In genomic region chr15:24772709-24773373, GRCh38 we compare ENCODE assay signal across 8 cellular contexts.
A peak's percentile ranks its signal among the peaks of the same experiment; 100 is the strongest.
DNase-seq lines count a peak whose midpoint lies in the region; ATAC-seq and TF ChIP-seq lines count a peak whose summit lies in the region.

No MANE protein-coding gene starts in this region.

- in situ Hi-C loops in transverse colon (cut with MboI; ENCODE audit: low pct_ligation_motif_present in 1 of 4, low pct_unique_long_range_greater_than_20kb in 1 of 4, low sequenced_read_pairs in 3 of 4) = no loop called here
- in situ Hi-C loops in GM13977 (cut with MboI; ENCODE audit: low pct_unique_long_range_greater_than_20kb, low sequenced_read_pairs, unreplicated experiment) = no loop called here

- H3K27me3 ChIP-seq in ascending aorta (no peaks in the 10 kb centered on the region), right cardiac atrium (ENCODE audit: control insufficient read depth, insufficient read depth) (peaks cover 3% of the 10 kb centered on the region), psoas muscle (ENCODE audit: insufficient read depth in 3 of 3, low read length in 2 of 3) (peaks cover 0 to 6% (median 4%) of the 10 kb centered on the region in 3 donors), transverse colon (no peaks in the 10 kb centered on the region)

- TF ChIP-seq CTCF in ascending aorta (IDR thresholded peaks at IDR 0.05) (no peak), psoas muscle (IDR thresholded peaks at IDR 0.05) (no peak), transverse colon (IDR thresholded peaks at IDR 0.05) (no peak), GM13977 (IDR thresholded peaks at IDR 0.05; ENCODE audit: extremely low read depth, insufficient read depth, missing control alignments) (no peak)

- H3K27ac ChIP-seq in ascending aorta = peak overlapping the region; percentile 31 to 61
- H3K27ac ChIP-seq in right cardiac atrium (ENCODE audit: low read length) = no peak overlapping the region
- no peak overlapping the region for H3K27ac ChIP-seq in psoas muscle
- peak overlapping the region in 1 of 4 donors; percentile 2 for H3K27ac ChIP-seq in transverse colon

- ATAC-seq in right cardiac atrium = peak; percentile 95 to 98
- peak; percentile 69 to 94 (median 90) for ATAC-seq in psoas muscle
- no peak for ATAC-seq in HG03025 (IDR thresholded peaks at IDR 0.05; ENCODE audit: low FRiP score, unreplicated experiment)

- no peak for TF ChIP-seq EP300 in transverse colon (IDR thresholded peaks at IDR 0.05; ENCODE audit: low read depth)

- H3K9me3 ChIP-seq in ascending aorta = peaks cover 0 to 12% of the 10 kb centered on the region in 2 donors
- H3K9me3 ChIP-seq in right cardiac atrium (ENCODE audit: control insufficient read depth, low read length) = peaks cover 3% of the 10 kb centered on the region
- peaks cover 2% of the 10 kb centered on the region for H3K9me3 ChIP-seq in psoas muscle
- peaks cover 7 to 13% of the 10 kb centered on the region in 2 donors for H3K9me3 ChIP-seq in transverse colon

- peaks cover 3% of the 10 kb centered on the region for H3K36me3 Mint-ChIP-seq in T-helper 1 cell treated with Interleukin-12 subunit alpha and Interleukin-12 subunit beta and Interleukin-4 antibody, amounts not matched to agents 30 μg/mL and 1 μg/mL, for 36 hours (ENCODE audit: low read depth)

- H3K27me3 Mint-ChIP-seq in T-helper 1 cell treated with Interleukin-12 subunit alpha and Interleukin-12 subunit beta and Interleukin-4 antibody, amounts not matched to agents 30 μg/mL and 1 μg/mL, for 36 hours (ENCODE audit: low read depth) = no peaks in the 10 kb centered on the region

- H3K36me3 ChIP-seq in ascending aorta (no peaks in the 10 kb centered on the region), psoas muscle (ENCODE audit: insufficient read depth in 1 of 2, low read depth in 1 of 2) (no peaks in the 10 kb centered on the region), transverse colon (no peaks in the 10 kb centered on the region)

- H3K4me1 ChIP-seq in ascending aorta (no peaks in the 10 kb centered on the region), right cardiac atrium (ENCODE audit: control insufficient read depth, insufficient read depth, low read length) (no peaks in the 10 kb centered on the region), psoas muscle (no peaks in the 10 kb centered on the region), transverse colon (no peaks in the 10 kb centered on the region)

- peak; percentile 6 for DNase-seq in GM19238 (ENCODE audit: insufficient read length, low spot score)
- peak in 1 of 2 donors; percentile 79 for DNase-seq in ascending aorta (ENCODE audit: low spot score in 2 of 2)
- peak; percentile 71 to 89 (median 88) for DNase-seq in right cardiac atrium
- DNase-seq in psoas muscle = peak; percentile 61 to 82
- peak; percentile 39 for DNase-seq in transverse colon
- DNase-seq in GM13977 (ENCODE audit: low spot score) = no peak

- intact Hi-C loops in ascending aorta (cut with DNase I) = loop anchor here (5.0 to 10.0 kb wide), 3 partner anchors 74 to 1092 kb away; partner anchors contain the start of genes ATP10A, SNRPN and SNURF
- intact Hi-C loops in right cardiac atrium (cut with DNase I) = no loop called here
- intact Hi-C loops in psoas muscle (cut with DNase I) = no loop called here
- intact Hi-C loops in transverse colon (cut with DNase I; ENCODE audit: low total_unique reads) = no loop called here

- peaks cover 41% of the 10 kb centered on the region for H3K9me3 Mint-ChIP-seq in T-helper 1 cell treated with Interleukin-12 subunit alpha and Interleukin-12 subunit beta and Interleukin-4 antibody, amounts not matched to agents 30 μg/mL and 1 μg/mL, for 36 hours

- no peak for TF ChIP-seq POLR2A in transverse colon (IDR thresholded peaks at IDR 0.05)

- peak overlapping the region; percentile 80 for H3K4me3 Mint-ChIP-seq in T-helper 1 cell treated with Interleukin-12 subunit alpha and Interleukin-12 subunit beta and Interleukin-4 antibody, amounts not matched to agents 30 μg/mL and 1 μg/mL, for 36 hours

- peak overlapping the region; percentile 57 for H3K27ac Mint-ChIP-seq in T-helper 1 cell treated with Interleukin-12 subunit alpha and Interleukin-12 subunit beta and Interleukin-4 antibody, amounts not matched to agents 30 μg/mL and 1 μg/mL, for 36 hours

- peaks cover 4% of the 10 kb centered on the region for H3K4me1 Mint-ChIP-seq in T-helper 1 cell treated with Interleukin-12 subunit alpha and Interleukin-12 subunit beta and Interleukin-4 antibody, amounts not matched to agents 30 μg/mL and 1 μg/mL, for 36 hours (ENCODE audit: low read depth)

- H3K4me3 ChIP-seq in ascending aorta (peak overlapping the region; percentile 38 to 62), right cardiac atrium (ENCODE audit: low read length) (peak overlapping the region; percentile 37), psoas muscle (peak overlapping the region; percentile 66), transverse colon (peak overlapping the region in 3 of 4 donors; percentile 14 to 41 (median 26))

- WGBS in right cardiac atrium = 28% methylated on average over 47 of the region's 47 CpGs
- 28 to 36% (median 28%) methylated on average over 47 of the region's 47 CpGs for WGBS in psoas muscle, 3 donors
- WGBS in transverse colon (ENCODE audit: low coverage in 1 of 2), 2 donors = 55 to 61% methylated on average over 24 to 47 of the region's 47 CpGs

Comparison
In these comparisons a context has a peak if more than half of its experiments do, and no peak if none do; other contexts are left out.
1. H3K27ac ChIP-seq: peak in ascending aorta (2 of 2); none in right cardiac atrium (single experiment) and psoas muscle (single experiment).
2. Peak in every context shown above with its lines, with median percentiles within 50 percentile points of each other: H3K4me3 ChIP-seq.